Comparison of ENCODE assay signal across 12 cellular contexts in genomic region chr1:147292012-147292411, GRCh38. TPM values are rescaled to one million over a fixed set of nuclear protein-coding genes. Genes with fewer than 3 reads are reported as not detected.
A peak's percentile ranks its signal among the peaks of the same experiment; 100 is the strongest.
DNase-seq lines count a peak whose midpoint lies in the region; ATAC-seq and TF ChIP-seq lines count a peak whose summit lies in the region.
"Had no signal": no experiment of that assay in that cellular context is flagged by ENCODE, and none has a peak within 500 bp of the region (broad histone marks: within the 10 kb centered on the region; RNA-seq: fewer than 3 reads in every experiment).

No MANE protein-coding gene starts in this region.

- no peaks in the 10 kb centered on the region for H3K27me3 ChIP-seq in mesenchymal stem cell (ENCODE audit: control insufficient read depth in 1 of 2, insufficient read depth in 1 of 2, low read length in 2 of 2)
- H3K27me3 ChIP-seq: gastrocnemius medialis had no signal

- H3K23ac ChIP-seq in mesenchymal stem cell (ENCODE audit: low read length in 2 of 2): no peak overlapping the region

- peak overlapping the region in 1 of 2 experiments; percentile 53 for H3K4ac ChIP-seq in mesenchymal stem cell (ENCODE audit: low read depth in 1 of 2, low read length in 2 of 2)

- no peak overlapping the region for H3K14ac ChIP-seq in mesenchymal stem cell (ENCODE audit: low read length in 2 of 2)

- peaks cover 2% of the 10 kb centered on the region for H3K79me1 ChIP-seq in mesenchymal stem cell (replicated peaks; ENCODE audit: low read length, poor library complexity, severe bottlenecking)

- no peak overlapping the region for H3K4me2 ChIP-seq in mesenchymal stem cell (ENCODE audit: low read length, poor library complexity, severe bottlenecking)

- H3K27ac ChIP-seq in mesenchymal stem cell (ENCODE audit: low read length, poor library complexity, severe bottlenecking): peak overlapping the region; percentile 86
- H3K27ac ChIP-seq: gastrocnemius medialis had no signal

- H3K4me3 ChIP-seq in AG10803 (ENCODE audit: low read length) (no peak overlapping the region), mesenchymal stem cell (ENCODE audit: insufficient read depth in 1 of 2, low read depth in 1 of 2, low read length in 2 of 2) (peak overlapping the region in 1 of 2 experiments; percentile 56)
- H3K4me3 ChIP-seq: gastrocnemius medialis had no signal

- H3K18ac ChIP-seq in mesenchymal stem cell (ENCODE audit: low read depth in 1 of 2, low read length in 2 of 2): peak overlapping the region; percentile 47 to 49

- H4K91ac ChIP-seq in mesenchymal stem cell (ENCODE audit: low read length): no peak overlapping the region

- no peak overlapping the region for H2AK5ac ChIP-seq in mesenchymal stem cell (ENCODE audit: low read length, severe bottlenecking)

- H3K9ac ChIP-seq in mesenchymal stem cell (ENCODE audit: low read length): peak overlapping the region; percentile 92

- H2AFZ ChIP-seq in mesenchymal stem cell (ENCODE audit: low read depth, low read length): no peak overlapping the region

- no peak overlapping the region for H4K8ac ChIP-seq in mesenchymal stem cell (ENCODE audit: low read length)

- WGBS in mesenchymal stem cell: 49% methylated on average over 3 of the region's 4 CpGs

- H2BK15ac ChIP-seq in mesenchymal stem cell (ENCODE audit: low read depth, poor library complexity, severe bottlenecking): no peak overlapping the region

- H3K4me1 ChIP-seq in mesenchymal stem cell (ENCODE audit: control insufficient read depth, insufficient read depth, low read depth, low read length): peaks cover 3% of the 10 kb centered on the region
- H3K4me1 ChIP-seq: gastrocnemius medialis had no signal

- no peak overlapping the region for H2BK12ac ChIP-seq in mesenchymal stem cell (ENCODE audit: low read length in 2 of 2)

- no peak for ATAC-seq in GM18868 (IDR thresholded peaks at IDR 0.05; ENCODE audit: unreplicated experiment)
- ATAC-seq: gastrocnemius medialis had no signal

- H2BK120ac ChIP-seq in mesenchymal stem cell (ENCODE audit: low read depth, low read length): no peak overlapping the region

- H3K36me3 ChIP-seq in mesenchymal stem cell (ENCODE audit: control insufficient read depth in 1 of 2, insufficient read depth in 2 of 2, low read depth in 1 of 2, low read length in 2 of 2): peaks cover 22 to 80% of the 10 kb centered on the region in 2 experiments

- DNase-seq in AG10803 (ENCODE audit: low read depth): peak; percentile 77
- peak; percentile 56 for DNase-seq in HS-5 (ENCODE audit: low read depth)
- DNase-seq in brain pericyte (ENCODE audit: low read depth, low spot score): peak; percentile 7
- DNase-seq in mesenchymal stem cell: peak; percentile 86
- DNase-seq in DMS153 treated with DMSO at 0.1 percent for 48 hours (lab: John Stamatoyannopoulos, UW; ENCODE audit: unreplicated experiment): no peak
- DNase-seq in iPS-NIHi11 (ENCODE audit: low spot score): no peak
- no peak for DNase-seq in COR-L47 (lab: John Stamatoyannopoulos, UW)
- DNase-seq: activated CD4-positive, alpha-beta T cell treated with anti-CD3 and anti-CD28 coated beads for 4 hours; DMS53; gastrocnemius medialis; retina had no signal

- H2BK5ac ChIP-seq in mesenchymal stem cell (ENCODE audit: low read depth, low read length, poor library complexity, severe bottlenecking): no peak overlapping the region

- TF ChIP-seq CTCF in AG10803 (conservative IDR thresholded peaks at IDR 0.05; ENCODE audit: low read length): no peak

- H3K9me3 ChIP-seq in mesenchymal stem cell (ENCODE audit: control insufficient read depth, low read length): peaks cover 14% of the 10 kb centered on the region
- H3K9me3 ChIP-seq: gastrocnemius medialis had no signal

RNA-seq across cellular contexts. Expression of gene CHD1L, which starts 49.5 kb away (rescaled TPM):
- polyA plus RNA-seq in mesenchymal stem cell (2013, experiment 1 of 2): 15.6 TPM
- 15.9 TPM for polyA plus RNA-seq in mesenchymal stem cell (2013, experiment 2 of 2)

Comparison
In these comparisons a context has a peak if more than half of its experiments do, and no peak if none do; other contexts are left out.
1. DNase-seq: peak in AG10803 (single experiment), HS-5 (single experiment), brain pericyte (single experiment) and mesenchymal stem cell (single experiment); none in DMS153 treated with DMSO at 0.1 percent for 48 hours (single experiment), iPS-NIHi11 (single experiment) and COR-L47 (single experiment).